ENCODE assay signal across 10 cellular contexts in the genomic region with DNA sequence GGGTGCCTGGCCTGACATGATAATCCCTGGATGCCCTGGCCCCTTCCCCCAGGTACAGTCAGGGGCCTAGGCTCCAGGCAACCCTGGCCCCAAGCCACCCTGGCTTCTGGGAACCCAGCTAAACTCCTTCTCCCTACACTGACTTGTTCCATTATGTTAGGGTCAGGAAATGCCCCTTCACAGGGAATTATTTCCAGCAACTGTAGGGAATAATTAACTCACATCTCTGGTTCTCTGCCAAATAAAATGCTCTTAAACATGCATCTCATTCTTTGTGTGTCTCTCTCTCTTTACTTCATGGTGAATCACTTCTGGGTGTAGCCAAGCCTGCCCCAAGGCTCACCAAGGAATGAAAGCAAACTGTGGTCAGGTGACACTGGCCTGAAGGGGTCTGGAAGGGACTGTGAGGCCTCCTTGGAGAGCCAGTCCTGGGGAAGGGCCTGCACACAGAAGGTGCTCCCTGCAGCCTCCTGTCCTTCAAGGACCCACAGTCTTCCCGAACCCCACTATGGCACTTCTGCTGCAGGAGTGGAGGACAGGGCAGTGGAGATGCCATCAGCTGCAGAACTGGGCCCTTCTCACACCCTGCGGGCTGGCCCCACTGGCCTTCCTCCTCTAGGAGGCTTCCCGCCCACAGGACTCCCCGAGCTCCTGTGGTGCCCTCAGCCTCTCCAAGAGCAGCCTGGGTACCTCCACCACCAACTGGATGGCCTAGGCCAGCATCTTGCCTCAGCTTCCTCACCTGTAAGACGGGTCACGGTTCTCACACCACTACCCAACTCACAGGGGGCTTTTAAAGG. TPM values are rescaled to one million over a fixed set of nuclear protein-coding genes. Genes with fewer than 3 reads are reported as not detected.
DNase-seq lines count a peak whose midpoint lies in the region; ATAC-seq and TF ChIP-seq lines count a peak whose summit lies in the region.
"Had no signal": no experiment of that assay in that cellular context is flagged by ENCODE, and none has a peak within 500 bp of the region (broad histone marks: within the 10 kb centered on the region; RNA-seq: fewer than 3 reads in every experiment).

No MANE protein-coding gene starts in this region.

- ATAC-seq in stimulated activated naive B cell treated with anti-CD40 and anti-IgM and Interleukin-4, amounts not matched to agents 10 μg/mL and 1 μg/mL and 100 μg/mL, for 72 hours (replicated peaks), result no peak
- no peak for ATAC-seq in GM21447 (IDR thresholded peaks at IDR 0.05; ENCODE audit: unreplicated experiment)

- no peaks in the 10 kb centered on the region for H3K9me3 Mint-ChIP-seq in stimulated activated naive B cell treated with anti-CD40 and anti-IgM and Interleukin-4, amounts not matched to agents 10 μg/mL and 1 μg/mL and 100 μg/mL, for 72 hours
- H3K9me3 Mint-ChIP-seq: central memory CD8-positive, alpha-beta T cell had no signal

- DNase-seq in BJ (ENCODE audit: low read depth) (peak; percentile 94), colonic mucosa (peak; percentile 72), mucosa of gallbladder (ENCODE audit: low spot score) (peak; percentile 69), NCI-H2107 treated with DMSO at 0.1 percent for 48 hours (lab: John Stamatoyannopoulos, UW; ENCODE audit: unreplicated experiment) (no peak), superior temporal gyrus (ENCODE audit: extremely low spot score) (no peak)
- no peak for DNase-seq in stimulated activated naive B cell treated with anti-CD40 and anti-IgM and Interleukin-4, amounts not matched to agents 10 μg/mL and 1 μg/mL and 100 μg/mL, for 72 hours
- DNase-seq: NCI-H345 had no signal

- H3K4me3 ChIP-seq in BJ (ENCODE audit: low read depth, low read length) (no peak overlapping the region), colonic mucosa (no peak overlapping the region)

- H3K4me1 Mint-ChIP-seq in stimulated activated naive B cell treated with anti-CD40 and anti-IgM and Interleukin-4, amounts not matched to agents 10 μg/mL and 1 μg/mL and 100 μg/mL, for 72 hours, result peaks cover 7 to 14% of the 10 kb centered on the region in 2 donors

- no peak overlapping the region for H3K27ac Mint-ChIP-seq in stimulated activated naive B cell treated with anti-CD40 and anti-IgM and Interleukin-4, amounts not matched to agents 10 μg/mL and 1 μg/mL and 100 μg/mL, for 72 hours

- peaks cover 45 to 52% of the 10 kb centered on the region in 2 donors for H3K36me3 Mint-ChIP-seq in stimulated activated naive B cell treated with anti-CD40 and anti-IgM and Interleukin-4, amounts not matched to agents 10 μg/mL and 1 μg/mL and 100 μg/mL, for 72 hours

- H3K4me3 Mint-ChIP-seq in stimulated activated naive B cell treated with anti-CD40 and anti-IgM and Interleukin-4, amounts not matched to agents 10 μg/mL and 1 μg/mL and 100 μg/mL, for 72 hours, result no peak overlapping the region
- H3K4me3 Mint-ChIP-seq: central memory CD8-positive, alpha-beta T cell had no signal

- H3K27me3 Mint-ChIP-seq in stimulated activated naive B cell treated with anti-CD40 and anti-IgM and Interleukin-4, amounts not matched to agents 10 μg/mL and 1 μg/mL and 100 μg/mL, for 72 hours, result no peaks in the 10 kb centered on the region
- H3K27me3 Mint-ChIP-seq: central memory CD8-positive, alpha-beta T cell had no signal

- peak overlapping the region in 1 of 2 donors; percentile 36 for H3K9ac ChIP-seq in colonic mucosa (ENCODE audit: low read depth in 2 of 2, low read length in 2 of 2)

- POLR2A ChIA-PET in BJ (lab: Charles Lee), result no interaction called here

- TF ChIP-seq EP300 in Ishikawa (IDR thresholded peaks at IDR 0.05; ENCODE audit: borderline replicate concordance), result peak; percentile 28; the same call in 1 of the 2 replicates

- peaks cover 63% of the 10 kb centered on the region for H3K36me3 ChIP-seq in BJ (ENCODE audit: control insufficient read depth, insufficient read depth, low read length)
- peaks cover 32% of the 10 kb centered on the region for H3K36me3 ChIP-seq in colonic mucosa

- H3K9me3 ChIP-seq in colonic mucosa, result no peaks in the 10 kb centered on the region

- H3K27ac ChIP-seq in colonic mucosa, result peak overlapping the region; percentile 87

- intact Hi-C loops in colonic mucosa (cut with DNase I), result no loop called here

- TF ChIP-seq CTCF in BJ (IDR thresholded peaks at IDR 0.05; ENCODE audit: insufficient read depth, low read depth, low read length), result no peak
- no peak for TF ChIP-seq CTCF in colonic mucosa (IDR thresholded peaks at IDR 0.05)

- H3K4me1 ChIP-seq in colonic mucosa, result peaks cover 19% of the 10 kb centered on the region

- CTCF ChIA-PET in BJ (lab: Yijun Ruan, JAX), result interaction anchor here (1.5 kb wide), 1 partner anchor 42 kb away, joined by 4 read pairs; no protein-coding TSS in a partner anchor

- no peaks in the 10 kb centered on the region for H3K27me3 ChIP-seq in BJ (ENCODE audit: control insufficient read depth, insufficient read depth, low read length)
- no peaks in the 10 kb centered on the region for H3K27me3 ChIP-seq in colonic mucosa

- TF ChIP-seq RAD21 in Ishikawa (IDR thresholded peaks at IDR 0.05; ENCODE audit: low read depth), result no peak

TF ChIP-seq in Ishikawa, 13 proteins besides CTCF, POLR2A, EP300 and RAD21:
- no peak for TF ChIP-seq ZBTB7A (IDR thresholded peaks at IDR 0.05; ENCODE audit: low read depth)
- no peak for TF ChIP-seq EGR1 (IDR thresholded peaks at IDR 0.05)
- TF ChIP-seq CREB1 (IDR thresholded peaks at IDR 0.05; ENCODE audit: low read depth), result no peak
- TF ChIP-seq, protein P1, sequence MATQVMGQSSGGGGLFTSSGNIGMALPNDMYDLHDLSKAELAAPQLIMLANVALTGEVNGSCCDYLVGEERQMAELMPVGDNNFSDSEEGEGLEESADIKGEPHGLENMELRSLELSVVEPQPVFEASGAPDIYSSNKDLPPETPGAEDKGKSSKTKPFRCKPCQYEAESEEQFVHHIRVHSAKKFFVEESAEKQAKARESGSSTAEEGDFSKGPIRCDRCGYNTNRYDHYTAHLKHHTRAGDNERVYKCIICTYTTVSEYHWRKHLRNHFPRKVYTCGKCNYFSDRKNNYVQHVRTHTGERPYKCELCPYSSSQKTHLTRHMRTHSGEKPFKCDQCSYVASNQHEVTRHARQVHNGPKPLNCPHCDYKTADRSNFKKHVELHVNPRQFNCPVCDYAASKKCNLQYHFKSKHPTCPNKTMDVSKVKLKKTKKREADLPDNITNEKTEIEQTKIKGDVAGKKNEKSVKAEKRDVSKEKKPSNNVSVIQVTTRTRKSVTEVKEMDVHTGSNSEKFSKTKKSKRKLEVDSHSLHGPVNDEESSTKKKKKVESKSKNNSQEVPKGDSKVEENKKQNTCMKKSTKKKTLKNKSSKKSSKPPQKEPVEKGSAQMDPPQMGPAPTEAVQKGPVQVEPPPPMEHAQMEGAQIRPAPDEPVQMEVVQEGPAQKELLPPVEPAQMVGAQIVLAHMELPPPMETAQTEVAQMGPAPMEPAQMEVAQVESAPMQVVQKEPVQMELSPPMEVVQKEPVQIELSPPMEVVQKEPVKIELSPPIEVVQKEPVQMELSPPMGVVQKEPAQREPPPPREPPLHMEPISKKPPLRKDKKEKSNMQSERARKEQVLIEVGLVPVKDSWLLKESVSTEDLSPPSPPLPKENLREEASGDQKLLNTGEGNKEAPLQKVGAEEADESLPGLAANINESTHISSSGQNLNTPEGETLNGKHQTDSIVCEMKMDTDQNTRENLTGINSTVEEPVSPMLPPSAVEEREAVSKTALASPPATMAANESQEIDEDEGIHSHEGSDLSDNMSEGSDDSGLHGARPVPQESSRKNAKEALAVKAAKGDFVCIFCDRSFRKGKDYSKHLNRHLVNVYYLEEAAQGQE (IDR thresholded peaks at IDR 0.05; ENCODE audit: low read depth), result no peak
- TF ChIP-seq YY1 (IDR thresholded peaks at IDR 0.05; ENCODE audit: low read depth), result no peak
- TF ChIP-seq NFIC (IDR thresholded peaks at IDR 0.05), result peak; percentile 64
- TF ChIP-seq FOXM1 (IDR thresholded peaks at IDR 0.05; ENCODE audit: borderline replicate concordance, low read depth), result no peak
- TF ChIP-seq, protein P2, sequence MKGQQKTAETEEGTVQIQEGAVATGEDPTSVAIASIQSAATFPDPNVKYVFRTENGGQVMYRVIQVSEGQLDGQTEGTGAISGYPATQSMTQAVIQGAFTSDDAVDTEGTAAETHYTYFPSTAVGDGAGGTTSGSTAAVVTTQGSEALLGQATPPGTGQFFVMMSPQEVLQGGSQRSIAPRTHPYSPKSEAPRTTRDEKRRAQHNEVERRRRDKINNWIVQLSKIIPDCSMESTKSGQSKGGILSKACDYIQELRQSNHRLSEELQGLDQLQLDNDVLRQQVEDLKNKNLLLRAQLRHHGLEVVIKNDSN (IDR thresholded peaks at IDR 0.05), result peak; percentile 75

RNA-seq across cellular contexts. Expression of a gene that starts 17.6 kb away (rescaled TPM):
- polyA plus RNA-seq in BJ (2011; rRNA removed), result 216 and 305 TPM in 2 replicates
- 187 TPM in 2 replicates for polyA minus RNA-seq in BJ (2011; rRNA and poly(A)+ RNA removed)
- total RNA-seq in colonic mucosa (100 to 1,000 TPM; 315 to 393 TPM), mucosa of gallbladder (396 TPM)

Comparison
In these comparisons a context has a peak if more than half of its experiments do, and no peak if none do; other contexts are left out.
1. DNase-seq: peak in BJ (single experiment), colonic mucosa (single experiment) and mucosa of gallbladder (single experiment); none in stimulated activated naive B cell treated with anti-CD40 and anti-IgM and Interleukin-4, amounts not matched to agents 10 μg/mL and 1 μg/mL and 100 μg/mL, for 72 hours (single experiment), NCI-H2107 treated with DMSO at 0.1 percent for 48 hours (single experiment) and superior temporal gyrus (single experiment).